ENCODE assay signal across 17 cellular contexts in the genomic region with DNA sequence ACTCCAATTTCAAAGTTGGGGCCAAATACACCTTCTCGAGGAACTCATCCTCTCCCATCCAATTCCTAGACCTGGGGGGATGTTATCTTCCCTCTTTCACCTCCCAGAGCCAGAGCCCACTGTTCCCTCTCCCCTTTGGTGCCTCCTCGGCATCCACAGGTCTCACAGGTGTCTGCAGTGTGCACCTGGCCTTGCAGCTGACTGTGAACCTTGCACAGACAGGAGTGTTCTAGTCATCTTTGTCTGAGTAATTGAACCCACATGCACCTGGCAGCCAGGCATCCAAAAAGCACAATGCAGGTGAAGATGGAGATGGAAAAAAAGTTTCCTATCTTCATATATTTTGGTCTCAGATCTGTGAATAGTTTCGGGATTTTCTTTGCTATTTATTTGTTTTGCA. TPM values are rescaled to one million over a fixed set of nuclear protein-coding genes. Genes with fewer than 3 reads are reported as not detected.
DNase-seq lines count a peak whose midpoint lies in the region; ATAC-seq, FAIRE-seq and TF ChIP-seq lines count a peak whose summit lies in the region.
"Had no signal": no experiment of that assay in that cellular context is flagged by ENCODE, and none has a peak within 500 bp of the region (broad histone marks: within the 10 kb centered on the region; RNA-seq: fewer than 3 reads in every experiment).

No MANE protein-coding gene starts in this region.

- no peak overlapping the region for H3K23ac ChIP-seq in H1 (ENCODE audit: insufficient read length)

- no peak overlapping the region for H3K18ac ChIP-seq in H1 (ENCODE audit: extremely low read depth, low read length)

- H3K27ac ChIP-seq in heart right ventricle: peak overlapping the region in 6 of 10 donors; percentile 23 to 84 (median 50)
- H3K27ac ChIP-seq in H1 (ENCODE audit: low read depth, low read length): no peak overlapping the region

- no peaks in the 10 kb centered on the region for H3K23me2 ChIP-seq in H1 (ENCODE audit: low read depth, low read length)

- H3K9ac ChIP-seq in H1 (replicated peaks in 1 of 4; ENCODE audit: extremely low read depth in 1 of 4, low read depth in 3 of 4, low read length in 3 of 4): no peak overlapping the region

- POLR2A ChIA-PET in H1 (lab: Charles Lee; ENCODE audit: partially characterized antibody): interaction anchor here (1.0 to 1.4 kb wide), 3 partner anchors 8 to 30 kb away, joined by 3 to 6 read pairs (median 4); no protein-coding TSS in a partner anchor

- no peak overlapping the region for H4K91ac ChIP-seq in H1 (replicated peaks; ENCODE audit: insufficient read length, low read length)

- H2BK12ac ChIP-seq in H1 (ENCODE audit: low read depth, low read length): peak overlapping the region; percentile 41; the same call in 1 of the 2 replicates

- no peak overlapping the region for H3K14ac ChIP-seq in H1 (ENCODE audit: insufficient read length)

- TF ChIP-seq CTCF in heart right ventricle (IDR thresholded peaks at IDR 0.05): no peak
- TF ChIP-seq CTCF in H1 (IDR thresholded peaks at IDR 0.05; ENCODE audit: control extremely low read depth in 1 of 3, insufficient read depth in 1 of 3, low read depth in 1 of 3, low read length in 3 of 3): no peak

- H3K4ac ChIP-seq in H1 (replicated peaks; ENCODE audit: insufficient read length, low read depth, low read length): no peak overlapping the region

- no peak overlapping the region for H3K4me2 ChIP-seq in H1 (ENCODE audit: insufficient read depth in 1 of 2, low read depth in 2 of 2, low read length in 2 of 2)

- no peak overlapping the region for H4K5ac ChIP-seq in H1 (ENCODE audit: insufficient read length, low read depth, low read length)

- H3K56ac ChIP-seq in H1 (replicated peaks; ENCODE audit: insufficient read length, low read depth, low read length): no peak overlapping the region

- H2BK120ac ChIP-seq in H1 (replicated peaks; ENCODE audit: low read depth, low read length): no peak overlapping the region

- no peak for TF ChIP-seq EP300 in H1 (IDR thresholded peaks at IDR 0.05; ENCODE audit: borderline replicate concordance in 1 of 2, low read depth in 2 of 2, low read length in 2 of 2)

- no peaks in the 10 kb centered on the region for H4K20me1 ChIP-seq in H1 (replicated peaks in 1 of 2; ENCODE audit: control insufficient read depth in 1 of 2, insufficient read depth in 2 of 2, low read length in 2 of 2)

- DNase-seq in heart right ventricle: no peak
- no peak for DNase-seq in cardiac septum (ENCODE audit: low spot score)
- peak; percentile 60 for DNase-seq in NCI-H1105 (lab: John Stamatoyannopoulos, UW)
- DNase-seq in NCI-H2107 (lab: John Stamatoyannopoulos, UW): peak; percentile 33
- no peak for DNase-seq in H1 (ENCODE audit: low read depth in 1 of 2, low spot score in 2 of 2)
- no peak for DNase-seq in NCI-H187 (lab: John Stamatoyannopoulos, UW)
- DNase-seq in central memory CD4-positive, alpha-beta T cell: no peak
- DNase-seq in NOMO-1 treated with dmso at 0.1 percent for 144 hours (lab: John Stamatoyannopoulos, UW; ENCODE audit: unreplicated experiment): no peak
- DNase-seq: ACHN, AML-193, H7, Karpas-422, MG63, NCI-H1092, NCI-H2029, PC-3 had no signal

- CTCF ChIA-PET in H1 (lab: Charles Lee; ENCODE audit: partially characterized antibody): interaction anchor here (1.0 to 6.9 kb wide), 11 partner anchors 9 to 136 kb away, joined by 3 to 56 read pairs (median 5); no protein-coding TSS in a partner anchor

- H4K8ac ChIP-seq in H1 (ENCODE audit: extremely low read depth, insufficient read depth, low read length): no peak overlapping the region

- H2AK5ac ChIP-seq in H1 (ENCODE audit: low read depth, low read length): no peak overlapping the region

- H3K27me3 ChIP-seq in heart right ventricle (no peaks in the 10 kb centered on the region), H1 (replicated peaks in 1 of 4; ENCODE audit: control insufficient read depth in 3 of 4, extremely low read depth in 1 of 4, insufficient read depth in 3 of 4, low read length in 3 of 4) (no peaks in the 10 kb centered on the region)
- H3K27me3 ChIP-seq: MG63 had no signal

- H3K4me1 ChIP-seq in heart right ventricle: peaks cover 0 to 44% (median 23%) of the 10 kb centered on the region in 9 donors
- H3K4me1 ChIP-seq in H1 (replicated peaks in 1 of 4; ENCODE audit: control insufficient read depth in 3 of 4, insufficient read depth in 4 of 4, low read length in 3 of 4): peaks cover 9 to 29% (median 24%) of the 10 kb centered on the region in 4 experiments

- no peak for TF ChIP-seq RAD21 in H1 (IDR thresholded peaks at IDR 0.05 in 1 of 2, conservative IDR thresholded peaks at IDR 0.05 in 1 of 2; ENCODE audit: low read depth in 2 of 2, low read length in 2 of 2)

- WGBS in heart right ventricle, 2 donors: 72 to 82% methylated on average over 3 of the region's 3 CpGs
- WGBS in H1 (ENCODE audit: extremely low coverage in 1 of 2, insufficient coverage in 1 of 2, insufficient read length in 1 of 2, insufficient replicate concordance in 2 of 2, low coverage in 1 of 2, low lambda C conversion rate in 2 of 2, missing lambda C conversion rate in 1 of 2), 2 experiments: 83% methylated on average over 3 of the region's 3 CpGs; no CpG with 5 or more reads in 1 of the 2 experiments

- no peak for ATAC-seq in heart right ventricle
- ATAC-seq: PC-3 had no signal

- TF ChIP-seq POLR2A in H1 (IDR thresholded peaks at IDR 0.05; ENCODE audit: control extremely low read depth in 1 of 2, low read depth in 2 of 2, low read length in 2 of 2): no peak

- no peaks in the 10 kb centered on the region for H3K79me2 ChIP-seq in H1 (ENCODE audit: control insufficient read depth in 1 of 2, insufficient read depth in 2 of 2, low read length in 2 of 2)

- FAIRE-seq in H1 (lab: Jason Lieb, UNC): no peak
- FAIRE-seq: GM19239 had no signal

- H3K79me1 ChIP-seq in H1 (ENCODE audit: low read depth, low read length): no peaks in the 10 kb centered on the region

- no peaks in the 10 kb centered on the region for H3K36me3 ChIP-seq in heart right ventricle
- no peaks in the 10 kb centered on the region for H3K36me3 ChIP-seq in H1 (ENCODE audit: control insufficient read depth in 2 of 4, insufficient read depth in 4 of 4, low read length in 3 of 4)

- H3K4me3 ChIP-seq in heart right ventricle (no peak overlapping the region), H1 (ENCODE audit: extremely low read depth in 1 of 4, insufficient read depth in 2 of 4, low read depth in 3 of 4, low read length in 4 of 4) (no peak overlapping the region)
- H3K4me3 ChIP-seq: MG63 had no signal

- intact Hi-C loops in heart right ventricle (cut with DNase I) (loop anchor here in 2 of 10 donors (10.0 kb wide), 2 partner anchors 117 to 127 kb away; no protein-coding TSS in a partner anchor), cardiac septum (cut with DNase I) (no loop called here)

- H3K9me3 ChIP-seq in heart right ventricle: no peaks in the 10 kb centered on the region
- no peaks in the 10 kb centered on the region for H3K9me3 ChIP-seq in H1 (ENCODE audit: insufficient read depth in 2 of 2, low read depth in 1 of 2, low read length in 1 of 2)
- H3K9me3 ChIP-seq: MG63 had no signal

- H2BK15ac ChIP-seq in H1 (ENCODE audit: low read length): no peak overlapping the region

- H2BK20ac ChIP-seq in H1 (ENCODE audit: low read length): no peak overlapping the region

- no peak overlapping the region for H2BK5ac ChIP-seq in H1 (ENCODE audit: low read depth, low read length)

- no peak overlapping the region for H2AFZ ChIP-seq in H1 (ENCODE audit: low read length)

TF ChIP-seq in H1, 55 proteins besides CTCF, POLR2A, EP300 and RAD21:
- TF ChIP-seq RBBP5 (IDR thresholded peaks at IDR 0.05; ENCODE audit: borderline replicate concordance, low read depth, low read length) (no peak), TAF7 (optimal IDR thresholded peaks at IDR 0.05; ENCODE audit: borderline replicate concordance, low read depth, low read length) (no peak), MAFK (IDR thresholded peaks at IDR 0.05; ENCODE audit: low read depth, low read length) (no peak), EZH2 (IDR thresholded peaks at IDR 0.05; ENCODE audit: low read depth, low read length, severe bottlenecking) (no peak)
- TF ChIP-seq, protein P1, sequence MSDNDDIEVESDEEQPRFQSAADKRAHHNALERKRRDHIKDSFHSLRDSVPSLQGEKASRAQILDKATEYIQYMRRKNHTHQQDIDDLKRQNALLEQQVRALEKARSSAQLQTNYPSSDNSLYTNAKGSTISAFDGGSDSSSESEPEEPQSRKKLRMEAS (IDR thresholded peaks at IDR 0.05): no peak

RNA-seq across cellular contexts. Expression of gene PCOLCE2, which starts 30.8 kb away (rescaled TPM):
- total RNA-seq in heart right ventricle (100 to 1,000 TPM in 3 of 10 donors, 10 to 100 TPM in 7; 49.9 to 143 (median 69.6) TPM), cardiac septum (42.2 TPM)
- polyA plus RNA-seq in heart right ventricle (10 to 100 TPM; 57.8 to 74.5 TPM), H1 (2011; rRNA removed) (9.4 and 11.1 TPM in 2 replicates)
- 11.6 and 12.6 TPM in 2 replicates for total RNA-seq in H1 (2021; fragmentation: NEBNext Ultra II Directional; extraction: Animal tissue kit (Norgen Biotek cat#: 25700))
- polyA plus RNA-seq in H1 (2011; cell fraction: cytosol; rRNA removed): 12.1 TPM
- 19.0 TPM for polyA plus RNA-seq in H1 (2011; cell fraction: nucleus; rRNA removed)
- polyA plus RNA-seq in H1 (2012, experiment 1 of 2): 10.8 to 18.7 TPM (median 12.4 TPM) in 4 replicates
- 4.8 TPM for polyA plus RNA-seq in H1 (2012, experiment 2 of 2)
- 11.2 TPM for polyA plus RNA-seq in H1 (2013, experiment 1 of 2)
- 11.5 TPM for polyA plus RNA-seq in H1 (2013, experiment 2 of 2)
- polyA minus RNA-seq in H1 (2011; rRNA and poly(A)+ RNA removed): 19.1 and 25.5 TPM in 2 replicates
- 11.7 TPM for polyA minus RNA-seq in H1 (2011; cell fraction: cytosol; rRNA and poly(A)+ RNA removed)
- 28.9 TPM for polyA minus RNA-seq in H1 (2011; cell fraction: nucleus; rRNA and poly(A)+ RNA removed)

Comparison
In these comparisons a context has a peak if more than half of its experiments do, and no peak if none do; other contexts are left out.
1. DNase-seq: peak in NCI-H1105 (single experiment) and NCI-H2107 (single experiment); none in heart right ventricle (0 of 2), cardiac septum (single experiment), H1 (0 of 2), NCI-H187 (0 of 2), central memory CD4-positive, alpha-beta T cell (single experiment) and NOMO-1 treated with dmso at 0.1 percent for 144 hours (single experiment).